ENCODE assay signal across 22 cellular contexts in genomic region chr4:15793506-15794363, GRCh38. TPM values are rescaled to one million over a fixed set of nuclear protein-coding genes. Genes with fewer than 3 reads are reported as not detected.
DNase-seq lines count a peak whose midpoint lies in the region; ATAC-seq, FAIRE-seq and TF ChIP-seq lines count a peak whose summit lies in the region.
"Had no signal": no experiment of that assay in that cellular context is flagged by ENCODE, and none has a peak within 500 bp of the region (broad histone marks: within the 10 kb centered on the region; RNA-seq: fewer than 3 reads in every experiment).

No MANE protein-coding gene starts in this region.

- TF ChIP-seq POLR2A in prostate gland (IDR thresholded peaks at IDR 0.05) = no peak

- no peak for DNase-seq in activated CD8-positive, alpha-beta memory T cell treated with anti-CD3 and anti-CD28 coated beads, Interleukin-2, amount 10 ng/mL, durations not matched to agents 7 days and 5 days
- DNase-seq in activated CD8-positive, alpha-beta memory T cell treated with anti-CD3 and anti-CD28 coated beads, Interleukin-2, amount 50 U/mL, for 4 hours = no peak
- peak; percentile 28 to 56 for DNase-seq in NCI-H446 (lab: John Stamatoyannopoulos, UW)
- DNase-seq in activated T-helper 1 cell treated with anti-CD3 and anti-CD28 coated beads, Interleukin-12 subunit alpha, Interleukin-12 subunit beta, Interleukin-2, Interleukin-4 antibody, amounts not matched to agents 30 ng/mL and 10 ng/mL and 1 ng/mL, durations not matched to agents 14 hours and 24 hours and 36 hours (ENCODE audit: low spot score) = no peak
- DNase-seq in inferior parietal cortex (ENCODE audit: extremely low spot score) = peak; percentile 44
- DNase-seq in urothelium cell line (ENCODE audit: low spot score) = no peak
- DNase-seq in prostate gland (ENCODE audit: low spot score) = no peak
- DNase-seq: CD4-positive, CD25-positive, alpha-beta regulatory T cell; cortex of kidney; EL; foreskin fibroblast; Karpas-422; left colon; stimulated activated CD4-positive, alpha-beta T cell treated with anti-CD3 and anti-CD28 coated beads, Interleukin-15, amount 100 ng/mL, for 24 hours; SW 1271; transverse colon had no signal

- no peak overlapping the region for H3K27ac ChIP-seq in prostate gland
- H3K27ac ChIP-seq: transverse colon, VCaP had no signal

- H3K4me3 ChIP-seq in prostate gland = no peak overlapping the region
- H3K4me3 ChIP-seq: transverse colon had no signal

- no peak for TF ChIP-seq CTCF in prostate gland (IDR thresholded peaks at IDR 0.05)

- H3K27ac Mint-ChIP-seq in activated CD8-positive, alpha-beta memory T cell treated with anti-CD3 and anti-CD28 coated beads, Interleukin-2, amount 10 ng/mL, durations not matched to agents 7 days and 5 days = peak overlapping the region; percentile 10
- peak overlapping the region; percentile 92 for H3K27ac Mint-ChIP-seq in activated T-helper 1 cell treated with anti-CD3 and anti-CD28 coated beads, Interleukin-12 subunit alpha, Interleukin-12 subunit beta, Interleukin-2, Interleukin-4 antibody, amounts not matched to agents 30 ng/mL and 10 ng/mL and 1 ng/mL, durations not matched to agents 14 hours and 24 hours and 36 hours
- H3K27ac Mint-ChIP-seq: CD4-positive, CD25-positive, alpha-beta regulatory T cell had no signal

- peaks cover 32% of the 10 kb centered on the region for H3K4me1 Mint-ChIP-seq in activated CD8-positive, alpha-beta memory T cell treated with anti-CD3 and anti-CD28 coated beads, Interleukin-2, amount 10 ng/mL, durations not matched to agents 7 days and 5 days
- H3K4me1 Mint-ChIP-seq in activated T-helper 1 cell treated with anti-CD3 and anti-CD28 coated beads, Interleukin-12 subunit alpha, Interleukin-12 subunit beta, Interleukin-2, Interleukin-4 antibody, amounts not matched to agents 30 ng/mL and 10 ng/mL and 1 ng/mL, durations not matched to agents 14 hours and 24 hours and 36 hours (ENCODE audit: low read depth) = peaks cover 69% of the 10 kb centered on the region

- H3K36me3 Mint-ChIP-seq in activated CD8-positive, alpha-beta memory T cell treated with anti-CD3 and anti-CD28 coated beads, Interleukin-2, amount 10 ng/mL, durations not matched to agents 7 days and 5 days = peaks cover 50% of the 10 kb centered on the region
- peaks cover 48% of the 10 kb centered on the region for H3K36me3 Mint-ChIP-seq in activated T-helper 1 cell treated with anti-CD3 and anti-CD28 coated beads, Interleukin-12 subunit alpha, Interleukin-12 subunit beta, Interleukin-2, Interleukin-4 antibody, amounts not matched to agents 30 ng/mL and 10 ng/mL and 1 ng/mL, durations not matched to agents 14 hours and 24 hours and 36 hours (ENCODE audit: low read depth)
- H3K36me3 Mint-ChIP-seq: CD4-positive, CD25-positive, alpha-beta regulatory T cell had no signal

- H3K36me3 ChIP-seq in prostate gland = no peaks in the 10 kb centered on the region
- H3K36me3 ChIP-seq: transverse colon had no signal

- FAIRE-seq in urothelium cell line (lab: Jason Lieb, UNC) = no peak
- FAIRE-seq: RCC 7860 had no signal

- no peaks in the 10 kb centered on the region for H3K27me3 Mint-ChIP-seq in activated CD8-positive, alpha-beta memory T cell treated with anti-CD3 and anti-CD28 coated beads, Interleukin-2, amount 10 ng/mL, durations not matched to agents 7 days and 5 days
- no peaks in the 10 kb centered on the region for H3K27me3 Mint-ChIP-seq in activated T-helper 1 cell treated with anti-CD3 and anti-CD28 coated beads, Interleukin-12 subunit alpha, Interleukin-12 subunit beta, Interleukin-2, Interleukin-4 antibody, amounts not matched to agents 30 ng/mL and 10 ng/mL and 1 ng/mL, durations not matched to agents 14 hours and 24 hours and 36 hours (ENCODE audit: insufficient read depth)

- CTCF ChIA-PET in activated CD8-positive, alpha-beta memory T cell treated with anti-CD3 and anti-CD28 coated beads, Interleukin-2, amount 10 ng/mL, durations not matched to agents 7 days and 5 days (lab: Charles Lee) = interaction anchor here (0.8 kb wide), 1 partner anchor 89 kb away, joined by 3 read pairs; no protein-coding TSS in a partner anchor

- 89% methylated on average over 3 of the region's 3 CpGs for WGBS in prostate gland

- no peaks in the 10 kb centered on the region for H3K4me1 ChIP-seq in prostate gland (replicated peaks)

- ATAC-seq in activated CD8-positive, alpha-beta memory T cell treated with anti-CD3 and anti-CD28 coated beads, Interleukin-2, amount 10 ng/mL, durations not matched to agents 7 days and 5 days = no peak
- no peak for ATAC-seq in HG02642 (IDR thresholded peaks at IDR 0.05; ENCODE audit: poor library complexity, unreplicated experiment)
- ATAC-seq: left colon; stimulated activated effector memory CD8-positive, alpha-beta T cell treated with anti-CD3 and anti-CD28 coated beads, Interleukin-12 subunit alpha, Interleukin-12 subunit beta, amount 100 ng/mL, for 72 hours had no signal

- no peak overlapping the region for H3K4me3 Mint-ChIP-seq in activated CD8-positive, alpha-beta memory T cell treated with anti-CD3 and anti-CD28 coated beads, Interleukin-2, amount 10 ng/mL, durations not matched to agents 7 days and 5 days
- H3K4me3 Mint-ChIP-seq in activated T-helper 1 cell treated with anti-CD3 and anti-CD28 coated beads, Interleukin-12 subunit alpha, Interleukin-12 subunit beta, Interleukin-2, Interleukin-4 antibody, amounts not matched to agents 30 ng/mL and 10 ng/mL and 1 ng/mL, durations not matched to agents 14 hours and 24 hours and 36 hours = peak overlapping the region; percentile 50
- H3K4me3 Mint-ChIP-seq: stimulated activated effector memory CD8-positive, alpha-beta T cell treated with anti-CD3 and anti-CD28 coated beads, Interleukin-12 subunit alpha, Interleukin-12 subunit beta, amount 100 ng/mL, for 72 hours had no signal

- no peaks in the 10 kb centered on the region for H3K27me3 ChIP-seq in prostate gland (replicated peaks; ENCODE audit: insufficient read depth)
- H3K27me3 ChIP-seq: transverse colon had no signal

- intact Hi-C loops in activated T-helper 1 cell treated with anti-CD3 and anti-CD28 coated beads, Interleukin-12 subunit alpha, Interleukin-12 subunit beta, Interleukin-2, Interleukin-4 antibody, amounts not matched to agents 30 ng/mL and 10 ng/mL and 1 ng/mL, durations not matched to agents 14 hours and 24 hours and 36 hours (cut with micrococcal nuclease) = loop anchor here (2.0 to 5.0 kb wide), 2 partner anchors 63 to 1544 kb away; no protein-coding TSS in a partner anchor
- intact Hi-C loops in prostate gland (cut with DNase I) = no loop called here

- no peaks in the 10 kb centered on the region for H3K9me3 ChIP-seq in prostate gland
- H3K9me3 ChIP-seq: transverse colon had no signal

- H3K9me3 Mint-ChIP-seq in activated CD8-positive, alpha-beta memory T cell treated with anti-CD3 and anti-CD28 coated beads, Interleukin-2, amount 10 ng/mL, durations not matched to agents 7 days and 5 days (ENCODE audit: low read depth) = no peaks in the 10 kb centered on the region
- no peaks in the 10 kb centered on the region for H3K9me3 Mint-ChIP-seq in activated T-helper 1 cell treated with anti-CD3 and anti-CD28 coated beads, Interleukin-12 subunit alpha, Interleukin-12 subunit beta, Interleukin-2, Interleukin-4 antibody, amounts not matched to agents 30 ng/mL and 10 ng/mL and 1 ng/mL, durations not matched to agents 14 hours and 24 hours and 36 hours
- H3K9me3 Mint-ChIP-seq: CD4-positive, CD25-positive, alpha-beta regulatory T cell; stimulated activated effector memory CD8-positive, alpha-beta T cell treated with anti-CD3 and anti-CD28 coated beads, Interleukin-12 subunit alpha, Interleukin-12 subunit beta, amount 100 ng/mL, for 72 hours had no signal

RNA-seq across cellular contexts. Expression of gene CD38, which starts 15.6 kb away (rescaled TPM):
- total RNA-seq in activated CD8-positive, alpha-beta memory T cell treated with anti-CD3 and anti-CD28 coated beads, Interleukin-2, amount 10 ng/mL, durations not matched to agents 7 days and 5 days = 100 to 1,000 TPM; 151 to 179 TPM
- total RNA-seq in activated T-helper 1 cell treated with anti-CD3 and anti-CD28 coated beads, Interleukin-12 subunit alpha, Interleukin-12 subunit beta, Interleukin-2, Interleukin-4 antibody, amounts not matched to agents 30 ng/mL and 10 ng/mL and 1 ng/mL, durations not matched to agents 14 hours and 24 hours and 36 hours = 148 and 152 TPM in 2 replicates
- 1 to 10 TPM; 4.6 to 9.9 TPM for total RNA-seq in prostate gland
- total RNA-seq: A673, renal cortical epithelial cell had no signal

Comparison
In these comparisons a context has a peak if more than half of its experiments do, and no peak if none do; other contexts are left out.
1. DNase-seq: peak in NCI-H446 (2 of 2) and inferior parietal cortex (single experiment); none in activated CD8-positive, alpha-beta memory T cell treated with anti-CD3 and anti-CD28 coated beads, Interleukin-2, amount 10 ng/mL, durations not matched to agents 7 days and 5 days (single experiment), activated CD8-positive, alpha-beta memory T cell treated with anti-CD3 and anti-CD28 coated beads, Interleukin-2, amount 50 U/mL, for 4 hours (single experiment), activated T-helper 1 cell treated with anti-CD3 and anti-CD28 coated beads, Interleukin-12 subunit alpha, Interleukin-12 subunit beta, Interleukin-2, Interleukin-4 antibody, amounts not matched to agents 30 ng/mL and 10 ng/mL and 1 ng/mL, durations not matched to agents 14 hours and 24 hours and 36 hours (single experiment), urothelium cell line (single experiment) and prostate gland (single experiment).
2. RNA of gene CD38, which starts 15.6 kb away (total RNA-seq): 151 to 179 TPM in activated CD8-positive, alpha-beta memory T cell treated with anti-CD3 and anti-CD28 coated beads, Interleukin-2, amount 10 ng/mL, durations not matched to agents 7 days and 5 days and 148 to 152 TPM in activated T-helper 1 cell treated with anti-CD3 and anti-CD28 coated beads, Interleukin-12 subunit alpha, Interleukin-12 subunit beta, Interleukin-2, Interleukin-4 antibody, amounts not matched to agents 30 ng/mL and 10 ng/mL and 1 ng/mL, durations not matched to agents 14 hours and 24 hours and 36 hours; 4.6 to 9.9 TPM in prostate gland; every median in the first group is over 10 times any median in the second.